Comparison of ENCODE assay signal across 11 cellular contexts in the genomic region with DNA sequence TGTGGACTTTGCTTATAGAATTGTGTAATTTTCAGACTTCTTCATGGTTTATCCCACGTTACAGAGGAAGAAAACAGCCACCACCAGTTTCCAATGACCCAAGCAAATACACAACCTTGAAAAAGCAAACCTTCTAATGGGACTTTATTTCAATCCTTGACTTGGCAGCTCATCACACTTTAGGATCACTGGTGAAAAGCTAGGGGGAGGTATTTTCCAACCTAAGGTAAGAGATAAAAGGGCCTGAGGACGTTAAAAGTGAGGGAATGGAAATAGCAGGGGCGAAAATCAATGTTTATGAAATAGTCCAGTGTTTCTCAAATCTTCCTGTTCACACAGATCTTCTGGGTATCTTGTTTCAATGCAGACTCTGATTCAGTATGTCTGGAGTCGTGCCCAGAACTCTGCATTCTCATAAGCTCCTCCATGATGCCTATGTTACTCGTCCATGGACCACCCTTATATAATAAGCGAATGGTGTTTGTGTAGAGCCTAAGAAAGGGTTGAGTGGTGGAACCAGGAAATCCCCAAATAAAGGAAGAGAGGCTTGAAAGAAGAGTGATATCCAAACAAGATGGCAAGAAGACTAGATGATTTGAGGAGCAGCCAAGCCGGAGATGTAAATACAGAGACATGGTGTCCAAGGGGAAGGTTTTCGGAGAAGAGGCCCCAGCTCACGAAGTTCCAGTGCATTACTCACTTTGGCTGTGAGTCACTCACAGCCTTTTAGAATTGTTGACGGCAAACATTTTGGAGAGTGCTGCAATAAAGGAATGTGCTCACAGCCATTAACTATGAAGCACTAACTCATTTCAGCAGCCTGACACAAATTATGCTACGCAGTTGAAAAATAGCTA.
A peak's percentile ranks its signal among the peaks of the same experiment; 100 is the strongest.
DNase-seq lines count a peak whose midpoint lies in the region; ATAC-seq and TF ChIP-seq lines count a peak whose summit lies in the region.
"Had no signal": no experiment of that assay in that cellular context is flagged by ENCODE, and none has a peak within 500 bp of the region (broad histone marks: within the 10 kb centered on the region; RNA-seq: fewer than 3 reads in every experiment).

No MANE protein-coding gene starts in this region.

- no peaks in the 10 kb centered on the region for H3K4me1 ChIP-seq in testis

- H3K4me3 ChIP-seq in fibroblast of mammary gland (ENCODE audit: control insufficient read depth, low read depth, low read length): peak overlapping the region; percentile 33
- no peak overlapping the region for H3K4me3 ChIP-seq in testis

- DNase-seq in AG09319 (ENCODE audit: extremely low read depth, low read depth) (peak; percentile 84), RPMI7951 (ENCODE audit: low read depth) (peak; percentile 80), fibroblast of mammary gland (ENCODE audit: low read depth) (peak; percentile 99), omental fat pad (ENCODE audit: low spot score) (no peak), NAMALWA (ENCODE audit: low spot score) (no peak), testis (no peak)
- no peak for DNase-seq in central memory CD4-positive, alpha-beta T cell
- DNase-seq: natural killer cell, NCI-H2227 treated with DMSO at 0.1 percent for 48 hours, T-helper 17 cell had no signal

- WGBS in testis, 2 donors: 86 to 91% methylated on average over 11 of the region's 11 CpGs

- no peaks in the 10 kb centered on the region for H3K27me3 ChIP-seq in testis

- no peaks in the 10 kb centered on the region for H3K36me3 ChIP-seq in testis (ENCODE audit: low read depth, missing control alignments)

- no peak for TF ChIP-seq POLR2A in testis (IDR thresholded peaks at IDR 0.05)

- no peaks in the 10 kb centered on the region for H3K9me3 ChIP-seq in testis

- intact Hi-C loops in testis (cut with DNase I; ENCODE audit: low total_unique reads): no loop called here

- ATAC-seq in omental fat pad (ENCODE audit: low FRiP score): peak; percentile 84
- no peak for ATAC-seq in activated CD4-positive, CD25-positive, alpha-beta regulatory T cell treated with anti-CD3 and anti-CD28 coated beads, Interleukin-2, amount 50 U/mL, for 24 hours
- ATAC-seq: natural killer cell, T-helper 17 cell had no signal

- H3K27ac ChIP-seq in testis: no peak overlapping the region

- TF ChIP-seq CTCF in AG09319 (IDR thresholded peaks at IDR 0.05; ENCODE audit: low read depth, low read length) (peak; percentile 3; the same call in 1 of the 2 replicates), fibroblast of mammary gland (conservative IDR thresholded peaks at IDR 0.05; ENCODE audit: control insufficient read depth, insufficient read depth, low read depth, low read length) (peak; percentile 6), omental fat pad (IDR thresholded peaks at IDR 0.05) (no peak), testis (IDR thresholded peaks at IDR 0.05) (no peak)

Comparison
In these comparisons a context has a peak if more than half of its experiments do, and no peak if none do; other contexts are left out.
1. DNase-seq: peak in AG09319 (single experiment), RPMI7951 (single experiment) and fibroblast of mammary gland (single experiment); none in omental fat pad (single experiment), NAMALWA (single experiment), central memory CD4-positive, alpha-beta T cell (single experiment) and testis (single experiment).
2. CTCF ChIP-seq: peak in AG09319 (single experiment) and fibroblast of mammary gland (single experiment); none in omental fat pad (0 of 3) and testis (0 of 3).